Comparison of ENCODE assay signal across 9 cellular contexts in genomic region chr2:128309341-128310093, GRCh38. TPM values are rescaled to one million over a fixed set of nuclear protein-coding genes. Genes with fewer than 3 reads are reported as not detected.
DNase-seq lines count a peak whose midpoint lies in the region; ATAC-seq and TF ChIP-seq lines count a peak whose summit lies in the region.
"Had no signal": no experiment of that assay in that cellular context is flagged by ENCODE, and none has a peak within 500 bp of the region (broad histone marks: within the 10 kb centered on the region; RNA-seq: fewer than 3 reads in every experiment).

No MANE protein-coding gene starts in this region.

- peak; percentile 22 for DNase-seq in MV-4-11 (lab: John Stamatoyannopoulos, UW)
- DNase-seq in RWPE1 (ENCODE audit: low spot score), result no peak
- DNase-seq in left ventricle myocardium inferior, result peak; percentile 50
- peak; percentile 74 to 82 for DNase-seq in gastrocnemius medialis
- no peak for DNase-seq in activated CD4-positive, alpha-beta T cell treated with anti-CD3 and anti-CD28 coated beads for 4 hours
- no peak for DNase-seq in epidermal melanocyte (ENCODE audit: insufficient read length, low spot score)
- DNase-seq in GDM1 (lab: John Stamatoyannopoulos, UW), result no peak
- DNase-seq: activated CD4-positive, CD25-positive, alpha-beta regulatory T cell had no signal

- POLR2A ChIA-PET in RWPE1 (lab: Yijun Ruan, JAX; ENCODE audit: low non-redundant PET), result no interaction called here

- H3K9me3 ChIP-seq in left ventricle myocardium inferior (replicated peaks) (no peaks in the 10 kb centered on the region), gastrocnemius medialis (no peaks in the 10 kb centered on the region)

- no peak overlapping the region for H3K4me3 ChIP-seq in left ventricle myocardium inferior
- no peak overlapping the region for H3K4me3 ChIP-seq in gastrocnemius medialis

- no peak for TF ChIP-seq CTCF in RWPE1 (conservative IDR thresholded peaks at IDR 0.05; ENCODE audit: low read depth)
- no peak for TF ChIP-seq CTCF in left ventricle myocardium inferior (IDR thresholded peaks at IDR 0.05; ENCODE audit: borderline replicate concordance)
- no peak for TF ChIP-seq CTCF in gastrocnemius medialis (IDR thresholded peaks at IDR 0.05 in 4 of 5, conservative IDR thresholded peaks at IDR 0.05 in 1 of 5)

- in situ Hi-C loops in gastrocnemius medialis (cut with MboI; ENCODE audit: low sequenced_read_pairs in 4 of 4), result loop anchor here in 1 of 4 donors (25.0 kb wide), 1 partner anchor 428 kb away; no protein-coding TSS in a partner anchor

- intact Hi-C loops in left ventricle myocardium inferior (cut with micrococcal nuclease) (no loop called here), gastrocnemius medialis (cut with DNase I; ENCODE audit: low total_unique reads) (loop anchor here (10.0 kb wide), 1 partner anchor 425 kb away; the partner anchor contains the start of gene AMMECR1L)

- peak overlapping the region; percentile 98; the same call in 1 of the 2 replicates for H3K27ac ChIP-seq in RWPE1
- no peak overlapping the region for H3K27ac ChIP-seq in left ventricle myocardium inferior (replicated peaks)
- H3K27ac ChIP-seq in gastrocnemius medialis, result peak overlapping the region; percentile 76 to 88 (median 80)

- TF ChIP-seq POLR2A in gastrocnemius medialis (IDR thresholded peaks at IDR 0.05), result no peak

- H3K27me3 ChIP-seq in left ventricle myocardium inferior (ENCODE audit: low read depth) (no peaks in the 10 kb centered on the region), gastrocnemius medialis (no peaks in the 10 kb centered on the region)

- CTCF ChIA-PET in RWPE1 (lab: Yijun Ruan, JAX), result interaction anchor here (0.6 to 1.2 kb wide), 3 partner anchors 12 to 64 kb away, joined by 3 to 4 read pairs (median 3); no protein-coding TSS in a partner anchor

- H3K36me3 ChIP-seq in left ventricle myocardium inferior (no peaks in the 10 kb centered on the region), gastrocnemius medialis (no peaks in the 10 kb centered on the region)

- ATAC-seq in gastrocnemius medialis (peak; percentile 81 to 82), HG02642 (IDR thresholded peaks at IDR 0.05; ENCODE audit: poor library complexity, unreplicated experiment) (no peak)

- H3K4me1 ChIP-seq in left ventricle myocardium inferior (peaks cover 90% of the 10 kb centered on the region), gastrocnemius medialis (peaks cover 92% of the 10 kb centered on the region in 2 donors)

RNA-seq across cellular contexts. Expression of gene HS6ST1, which starts 9.2 kb away (rescaled TPM):
- total RNA-seq in left ventricle myocardium inferior, result 26.7 TPM
- 10 to 100 TPM; 44.6 to 63.3 (median 53.5) TPM for total RNA-seq in gastrocnemius medialis

Comparison
In these comparisons a context has a peak if more than half of its experiments do, and no peak if none do; other contexts are left out.
1. DNase-seq: peak in MV-4-11 (single experiment), left ventricle myocardium inferior (single experiment) and gastrocnemius medialis (2 of 2); none in RWPE1 (single experiment), activated CD4-positive, alpha-beta T cell treated with anti-CD3 and anti-CD28 coated beads for 4 hours (0 of 2), epidermal melanocyte (single experiment) and GDM1 (single experiment).